20 cellular contexts compared by ENCODE assay signal in genomic region chr17:80753946-80754345, GRCh38.
A peak's percentile ranks its signal among the peaks of the same experiment; 100 is the strongest.
DNase-seq lines count a peak whose midpoint lies in the region; ATAC-seq, FAIRE-seq and TF ChIP-seq lines count a peak whose summit lies in the region.
"Had no signal": no experiment of that assay in that cellular context is flagged by ENCODE, and none has a peak within 500 bp of the region (broad histone marks: within the 10 kb centered on the region; RNA-seq: fewer than 3 reads in every experiment).

No MANE protein-coding gene starts in this region.

- H3K4me1 Mint-ChIP-seq in CD8-positive, alpha-beta T cell (ENCODE audit: low read depth), result peaks cover 49% of the 10 kb centered on the region
- H3K4me1 Mint-ChIP-seq in GM23338 (peaks cover 29% of the 10 kb centered on the region), astrocyte (ENCODE audit: low read depth, unreplicated experiment) (peaks cover 25% of the 10 kb centered on the region), T-helper 17 cell (peaks cover 19% of the 10 kb centered on the region)

- TF ChIP-seq EP300 in SK-N-SH (IDR thresholded peaks at IDR 0.05; ENCODE audit: borderline replicate concordance in 1 of 2, low read depth in 1 of 2, low read length in 1 of 2), result no peak

- H4K20me1 ChIP-seq in GM23338 (replicated peaks; ENCODE audit: insufficient read depth) (0 out of 2 replicates have a peak, but pooled peaks cover 4% of the 10 kb centered on the region), astrocyte (ENCODE audit: insufficient read depth, low read length) (no peaks in the 10 kb centered on the region), SK-N-SH (ENCODE audit: insufficient read depth) (no peaks in the 10 kb centered on the region)

- intact Hi-C loops in CD8-positive, alpha-beta T cell (cut with DNase I, micrococcal nuclease), result loop anchor here in 1 of 2 experiments (5.0 to 10.0 kb wide), 2 partner anchors 38 to 81 kb away; no protein-coding TSS in a partner anchor
- intact Hi-C loops in posterior vena cava (cut with DNase I), result no loop called here

- H3K27ac Mint-ChIP-seq in CD8-positive, alpha-beta T cell, result peak overlapping the region; percentile 79
- H3K27ac Mint-ChIP-seq in GM23338, result peak overlapping the region; percentile 49
- H3K27ac Mint-ChIP-seq in astrocyte (ENCODE audit: unreplicated experiment), result no peak overlapping the region
- no peak overlapping the region for H3K27ac Mint-ChIP-seq in T-helper 17 cell
- H3K27ac Mint-ChIP-seq: activated B cell treated with CpG ODN at 0.5 μM for 24 hours, HFFc6, neural progenitor cell had no signal

- peaks cover 46% of the 10 kb centered on the region for H3K36me3 Mint-ChIP-seq in CD8-positive, alpha-beta T cell
- H3K36me3 Mint-ChIP-seq in GM23338 (ENCODE audit: low read depth) (peaks cover 12% of the 10 kb centered on the region), astrocyte (ENCODE audit: low read depth, unreplicated experiment) (peaks cover 18% of the 10 kb centered on the region), T-helper 17 cell (ENCODE audit: low read depth) (peaks cover 2% of the 10 kb centered on the region)

- CTCF ChIA-PET in CD8-positive, alpha-beta T cell (lab: Charles Lee), result interaction anchor here (1.0 to 1.8 kb wide), 2 partner anchors 9 to 20 kb away, joined by 3 to 5 read pairs; no protein-coding TSS in a partner anchor
- CTCF ChIA-PET in SK-N-SH (lab: Yijun Ruan, JAX), result interaction anchor here (1.3 kb wide), 1 partner anchor 27 kb away, joined by 3 read pairs; no protein-coding TSS in a partner anchor

- no peaks in the 10 kb centered on the region for H3K79me2 ChIP-seq in GM23338 (replicated peaks; ENCODE audit: insufficient read depth)
- no peaks in the 10 kb centered on the region for H3K79me2 ChIP-seq in astrocyte (ENCODE audit: insufficient read depth, low read length)
- H3K79me2 ChIP-seq in SK-N-SH (ENCODE audit: insufficient read depth), result no peaks in the 10 kb centered on the region

- FAIRE-seq in astrocyte (lab: Jason Lieb, UNC), result no peak
- FAIRE-seq: K562 had no signal

- no peak for DNase-seq in CD8-positive, alpha-beta T cell
- DNase-seq in GM23338 (ENCODE audit: low spot score), result no peak
- DNase-seq in astrocyte (ENCODE audit: low read depth), result no peak
- DNase-seq in posterior vena cava (ENCODE audit: low spot score), result peak; percentile 64
- no peak for DNase-seq in SK-N-SH
- DNase-seq in T-helper 17 cell, result no peak
- DNase-seq: activated B cell treated with CpG ODN at 0.5 μM for 24 hours; activated CD8-positive, alpha-beta memory T cell treated with anti-CD3 and anti-CD28 coated beads for 24 hours; CD8-positive, alpha-beta memory T cell; HFFc6; NCI-H1436 treated with DMSO at 0.1 percent for 48 hours; NCI-H2171 treated with DMSO at 0.1 percent for 48 hours; NCI-H524 treated with DMSO at 0.1 percent for 48 hours had no signal

- H3K27ac ChIP-seq in CD8-positive, alpha-beta T cell (ENCODE audit: low read depth, low read length), result no peak overlapping the region
- H3K27ac ChIP-seq in GM23338 (ENCODE audit: low read depth) (no peak overlapping the region), astrocyte (ENCODE audit: low read depth, low read length) (no peak overlapping the region), SK-N-SH (ENCODE audit: low read depth in 2 of 2, low read length in 1 of 2) (no peak overlapping the region)
- H3K27ac ChIP-seq: epithelial cell of prostate, left lung, neural progenitor cell, thoracic aorta had no signal

- POLR2A ChIA-PET in CD8-positive, alpha-beta T cell (lab: Charles Lee), result interaction anchor here (0.7 kb wide), 1 partner anchor 21 kb away, joined by 4 read pairs; no protein-coding TSS in a partner anchor
- POLR2A ChIA-PET in SK-N-SH (lab: Yijun Ruan, JAX), result no interaction called here

- H3K36me3 ChIP-seq in CD8-positive, alpha-beta T cell (ENCODE audit: insufficient read depth, low read length), result peaks cover 5% of the 10 kb centered on the region
- H3K36me3 ChIP-seq in GM23338 (ENCODE audit: insufficient read depth), result no peaks in the 10 kb centered on the region
- no peaks in the 10 kb centered on the region for H3K36me3 ChIP-seq in astrocyte (ENCODE audit: insufficient read depth, low read length)
- H3K36me3 ChIP-seq in SK-N-SH (replicated peaks in 1 of 2; ENCODE audit: control insufficient read depth in 1 of 2, insufficient read depth in 2 of 2, low read length in 1 of 2), result peaks cover 16% of the 10 kb centered on the region in 2 experiments
- H3K36me3 ChIP-seq: neural progenitor cell, thoracic aorta had no signal

- H3K27me3 ChIP-seq in CD8-positive, alpha-beta T cell (ENCODE audit: insufficient read depth, low read length), result no peaks in the 10 kb centered on the region
- H3K27me3 ChIP-seq in GM23338 (ENCODE audit: insufficient read depth) (no peaks in the 10 kb centered on the region), astrocyte (ENCODE audit: insufficient read depth, low read length) (no peaks in the 10 kb centered on the region), SK-N-SH (ENCODE audit: insufficient read depth) (no peaks in the 10 kb centered on the region)
- H3K27me3 ChIP-seq: dorsolateral prefrontal cortex, left lung, neural progenitor cell had no signal

- TF ChIP-seq RAD21 in SK-N-SH (IDR thresholded peaks at IDR 0.05; ENCODE audit: low read length), result no peak

- no peaks in the 10 kb centered on the region for H3K27me3 Mint-ChIP-seq in CD8-positive, alpha-beta T cell (ENCODE audit: low read depth)
- peaks cover 3% of the 10 kb centered on the region for H3K27me3 Mint-ChIP-seq in GM23338 (ENCODE audit: insufficient read depth, low read depth, poor library complexity)
- H3K27me3 Mint-ChIP-seq in astrocyte (ENCODE audit: low read depth, unreplicated experiment), result no peaks in the 10 kb centered on the region
- H3K27me3 Mint-ChIP-seq in T-helper 17 cell, result no peaks in the 10 kb centered on the region
- H3K27me3 Mint-ChIP-seq: activated B cell treated with CpG ODN at 0.5 μM for 24 hours; CD8-positive, alpha-beta memory T cell had no signal

- H3K4me3 ChIP-seq in CD8-positive, alpha-beta T cell (ENCODE audit: low read depth, low read length), result no peak overlapping the region
- no peak overlapping the region for H3K4me3 ChIP-seq in GM23338
- no peak overlapping the region for H3K4me3 ChIP-seq in astrocyte (ENCODE audit: insufficient read depth, low read depth, low read length)
- H3K4me3 ChIP-seq in SK-N-SH (ENCODE audit: low read depth in 2 of 2, low read length in 1 of 2), result no peak overlapping the region
- H3K4me3 ChIP-seq: dorsolateral prefrontal cortex, K562, left lung, neural progenitor cell, thoracic aorta had no signal

- H3K9me3 Mint-ChIP-seq in CD8-positive, alpha-beta T cell, result no peaks in the 10 kb centered on the region
- no peaks in the 10 kb centered on the region for H3K9me3 Mint-ChIP-seq in GM23338
- H3K9me3 Mint-ChIP-seq in astrocyte (ENCODE audit: unreplicated experiment), result no peaks in the 10 kb centered on the region
- H3K9me3 Mint-ChIP-seq: activated B cell treated with CpG ODN at 0.5 μM for 24 hours; CD8-positive, alpha-beta memory T cell; HFFc6; neural progenitor cell had no signal

- H2AFZ ChIP-seq in GM23338 (no peak overlapping the region), astrocyte (ENCODE audit: low read depth, low read length) (no peak overlapping the region), SK-N-SH (ENCODE audit: low read depth) (no peak overlapping the region)
- H2AFZ ChIP-seq: neural progenitor cell had no signal

- no peak overlapping the region for H3K9ac ChIP-seq in astrocyte (ENCODE audit: low read length)
- no peak overlapping the region for H3K9ac ChIP-seq in SK-N-SH
- H3K9ac ChIP-seq: neural progenitor cell had no signal

- H3K9me2 ChIP-seq in GM23338 (ENCODE audit: insufficient read depth) (no peaks in the 10 kb centered on the region), SK-N-SH (no peaks in the 10 kb centered on the region)

- no peak overlapping the region for H3K4me3 Mint-ChIP-seq in CD8-positive, alpha-beta T cell
- no peak overlapping the region for H3K4me3 Mint-ChIP-seq in GM23338
- H3K4me3 Mint-ChIP-seq in astrocyte (ENCODE audit: unreplicated experiment), result peak overlapping the region; percentile 57
- H3K4me3 Mint-ChIP-seq in T-helper 17 cell, result no peak overlapping the region
- H3K4me3 Mint-ChIP-seq: activated B cell treated with CpG ODN at 0.5 μM for 24 hours; CD8-positive, alpha-beta memory T cell; HFFc6; neural progenitor cell had no signal

- H3K4me2 ChIP-seq in GM23338 (no peak overlapping the region), astrocyte (ENCODE audit: low read length) (no peak overlapping the region), SK-N-SH (no peak overlapping the region)
- H3K4me2 ChIP-seq: neural progenitor cell had no signal

- no peaks in the 10 kb centered on the region for H3F3A ChIP-seq in GM23338 (replicated peaks; ENCODE audit: low read depth)
- no peaks in the 10 kb centered on the region for H3F3A ChIP-seq in SK-N-SH (replicated peaks; ENCODE audit: insufficient read depth)

- ATAC-seq in CD8-positive, alpha-beta T cell, result no peak
- ATAC-seq in GM23338, result no peak
- ATAC-seq in T-helper 17 cell, result no peak
- ATAC-seq in GM21515 (IDR thresholded peaks at IDR 0.05; ENCODE audit: unreplicated experiment), result no peak
- ATAC-seq: K562, left lung had no signal

- peaks cover 46% of the 10 kb centered on the region for H3K4me1 ChIP-seq in CD8-positive, alpha-beta T cell (ENCODE audit: insufficient read depth, low read length)
- 0 out of 2 replicates have a peak, but pooled peaks cover 9% of the 10 kb centered on the region for H3K4me1 ChIP-seq in GM23338 (ENCODE audit: insufficient read depth)
- peaks cover 7% of the 10 kb centered on the region for H3K4me1 ChIP-seq in astrocyte (ENCODE audit: insufficient read depth, low read length)
- H3K4me1 ChIP-seq in SK-N-SH (ENCODE audit: control insufficient read depth in 1 of 2, insufficient read depth in 2 of 2, low read depth in 1 of 2, low read length in 1 of 2), result peaks cover 0 to 16% of the 10 kb centered on the region in 2 experiments; a peak in 2 of 4 replicates

- no peak for TF ChIP-seq CTCF in CD8-positive, alpha-beta T cell (IDR thresholded peaks at IDR 0.05)
- TF ChIP-seq CTCF in GM23338 (conservative IDR thresholded peaks at IDR 0.05; ENCODE audit: low read depth in 2 of 2) (no peak), astrocyte (IDR thresholded peaks at IDR 0.05; ENCODE audit: insufficient read depth, low read depth, low read length) (no peak), SK-N-SH (IDR thresholded peaks at IDR 0.05) (no peak)

- H3K9me3 ChIP-seq in CD8-positive, alpha-beta T cell (ENCODE audit: low read length), result no peaks in the 10 kb centered on the region
- H3K9me3 ChIP-seq in astrocyte (ENCODE audit: insufficient read depth, low read depth, low read length) (no peaks in the 10 kb centered on the region), SK-N-SH (no peaks in the 10 kb centered on the region), T-helper 17 cell (ENCODE audit: control insufficient read depth, low read length, poor library complexity, severe bottlenecking) (no peaks in the 10 kb centered on the region)
- H3K9me3 ChIP-seq: left lung, thoracic aorta had no signal

- 97% methylated on average over 13 of the region's 13 CpGs for WGBS in SK-N-SH (ENCODE audit: low lambda C conversion rate)

TF ChIP-seq in GM23338, 12 proteins besides CTCF, POLR2A, EP300 and RAD21 (continues in another document):
- TF ChIP-seq CREB1 (CRISPR knock-in tag; IDR thresholded peaks at IDR 0.05; ENCODE audit: low read depth), result no peak
- TF ChIP-seq ZNF114 (CRISPR knock-in tag; IDR thresholded peaks at IDR 0.05), result no peak

TF ChIP-seq in SK-N-SH, 30 proteins besides CTCF, POLR2A, EP300 and RAD21 (continues in another document):
- no peak for TF ChIP-seq GATA2 (CRISPR knock-in tag; IDR thresholded peaks at IDR 0.05)
- TF ChIP-seq SMC3 (IDR thresholded peaks at IDR 0.05; ENCODE audit: low read depth, low read length), result no peak
- TF ChIP-seq JUND (IDR thresholded peaks at IDR 0.05), result no peak

Comparison
In these comparisons a context has a peak if more than half of its experiments do, and no peak if none do; other contexts are left out.
1. H3K27ac Mint-ChIP-seq: peak in CD8-positive, alpha-beta T cell (single experiment) and GM23338 (single experiment); none in astrocyte (single experiment) and T-helper 17 cell (single experiment).